Comparison of ENCODE assay signal across 1 cellular context in the genomic region with DNA sequence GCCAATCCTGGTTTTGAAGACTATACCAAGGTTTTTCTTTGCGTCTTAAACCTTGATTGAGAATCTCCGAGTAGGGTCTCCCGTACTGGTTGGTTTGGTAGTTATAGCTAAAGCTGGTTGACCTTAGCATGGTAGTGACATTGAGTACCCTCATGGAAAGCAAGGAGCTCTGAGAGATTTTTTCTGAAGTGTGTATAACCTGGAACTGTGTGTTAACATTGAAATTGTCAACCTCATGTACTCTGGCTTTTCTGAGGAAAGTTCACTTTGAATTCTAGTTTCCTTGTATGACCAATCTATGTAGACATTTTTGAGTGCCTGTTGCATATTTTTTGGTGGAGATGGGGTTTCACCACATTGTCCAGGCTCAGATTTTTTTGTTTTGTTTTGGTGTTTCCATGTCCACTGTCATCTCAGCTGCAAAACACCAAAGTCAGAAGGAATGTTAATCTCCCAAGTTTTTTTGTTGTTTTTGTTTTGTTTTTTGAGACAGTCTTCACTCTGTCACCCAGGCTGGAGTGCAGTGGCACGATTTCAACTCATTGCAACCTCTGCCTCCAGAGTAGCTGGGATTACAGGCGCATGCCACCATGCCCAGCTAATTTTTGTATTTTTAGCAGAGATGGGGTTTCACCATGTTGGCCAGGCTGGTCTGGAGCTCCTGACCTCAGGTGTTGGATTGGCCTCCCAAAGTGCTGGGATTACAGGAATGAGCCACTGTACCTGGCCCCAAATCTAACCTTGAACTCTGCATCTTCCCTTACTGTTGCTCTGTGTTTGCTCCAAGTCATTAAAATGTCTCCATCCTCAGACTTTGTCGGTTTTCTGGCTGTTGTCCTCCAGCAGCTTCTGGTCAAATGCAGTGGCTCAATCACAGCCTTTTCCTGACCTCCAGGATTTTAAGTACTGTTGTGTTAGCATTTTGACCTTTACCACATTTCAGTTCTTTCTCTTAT.
TF ChIP-seq lines count a peak whose summit lies in the region.

No MANE protein-coding gene starts in this region.

TF ChIP-seq in H1, 55 proteins besides CTCF, POLR2A, EP300 and RAD21:
- no peak for TF ChIP-seq TAF1 (IDR thresholded peaks at IDR 0.05; ENCODE audit: low read depth, low read length)
- peak; percentile 83 for TF ChIP-seq POLR2AphosphoS5 (IDR thresholded peaks at IDR 0.05; ENCODE audit: low read depth, low read length)
- TF ChIP-seq SIN3A (conservative IDR thresholded peaks at IDR 0.05 in 1 of 2, IDR thresholded peaks at IDR 0.05 in 1 of 2; ENCODE audit: low read depth in 1 of 2, low read length in 2 of 2): 0 out of 4 replicates have a peak, but pooled peaks of 1 of the 2 experiments have one; percentile 12
- no peak for TF ChIP-seq TCF12 (IDR thresholded peaks at IDR 0.05; ENCODE audit: low read depth, low read length)
- TF ChIP-seq CREB1 (IDR thresholded peaks at IDR 0.05): no peak
- TF ChIP-seq, protein P1, sequence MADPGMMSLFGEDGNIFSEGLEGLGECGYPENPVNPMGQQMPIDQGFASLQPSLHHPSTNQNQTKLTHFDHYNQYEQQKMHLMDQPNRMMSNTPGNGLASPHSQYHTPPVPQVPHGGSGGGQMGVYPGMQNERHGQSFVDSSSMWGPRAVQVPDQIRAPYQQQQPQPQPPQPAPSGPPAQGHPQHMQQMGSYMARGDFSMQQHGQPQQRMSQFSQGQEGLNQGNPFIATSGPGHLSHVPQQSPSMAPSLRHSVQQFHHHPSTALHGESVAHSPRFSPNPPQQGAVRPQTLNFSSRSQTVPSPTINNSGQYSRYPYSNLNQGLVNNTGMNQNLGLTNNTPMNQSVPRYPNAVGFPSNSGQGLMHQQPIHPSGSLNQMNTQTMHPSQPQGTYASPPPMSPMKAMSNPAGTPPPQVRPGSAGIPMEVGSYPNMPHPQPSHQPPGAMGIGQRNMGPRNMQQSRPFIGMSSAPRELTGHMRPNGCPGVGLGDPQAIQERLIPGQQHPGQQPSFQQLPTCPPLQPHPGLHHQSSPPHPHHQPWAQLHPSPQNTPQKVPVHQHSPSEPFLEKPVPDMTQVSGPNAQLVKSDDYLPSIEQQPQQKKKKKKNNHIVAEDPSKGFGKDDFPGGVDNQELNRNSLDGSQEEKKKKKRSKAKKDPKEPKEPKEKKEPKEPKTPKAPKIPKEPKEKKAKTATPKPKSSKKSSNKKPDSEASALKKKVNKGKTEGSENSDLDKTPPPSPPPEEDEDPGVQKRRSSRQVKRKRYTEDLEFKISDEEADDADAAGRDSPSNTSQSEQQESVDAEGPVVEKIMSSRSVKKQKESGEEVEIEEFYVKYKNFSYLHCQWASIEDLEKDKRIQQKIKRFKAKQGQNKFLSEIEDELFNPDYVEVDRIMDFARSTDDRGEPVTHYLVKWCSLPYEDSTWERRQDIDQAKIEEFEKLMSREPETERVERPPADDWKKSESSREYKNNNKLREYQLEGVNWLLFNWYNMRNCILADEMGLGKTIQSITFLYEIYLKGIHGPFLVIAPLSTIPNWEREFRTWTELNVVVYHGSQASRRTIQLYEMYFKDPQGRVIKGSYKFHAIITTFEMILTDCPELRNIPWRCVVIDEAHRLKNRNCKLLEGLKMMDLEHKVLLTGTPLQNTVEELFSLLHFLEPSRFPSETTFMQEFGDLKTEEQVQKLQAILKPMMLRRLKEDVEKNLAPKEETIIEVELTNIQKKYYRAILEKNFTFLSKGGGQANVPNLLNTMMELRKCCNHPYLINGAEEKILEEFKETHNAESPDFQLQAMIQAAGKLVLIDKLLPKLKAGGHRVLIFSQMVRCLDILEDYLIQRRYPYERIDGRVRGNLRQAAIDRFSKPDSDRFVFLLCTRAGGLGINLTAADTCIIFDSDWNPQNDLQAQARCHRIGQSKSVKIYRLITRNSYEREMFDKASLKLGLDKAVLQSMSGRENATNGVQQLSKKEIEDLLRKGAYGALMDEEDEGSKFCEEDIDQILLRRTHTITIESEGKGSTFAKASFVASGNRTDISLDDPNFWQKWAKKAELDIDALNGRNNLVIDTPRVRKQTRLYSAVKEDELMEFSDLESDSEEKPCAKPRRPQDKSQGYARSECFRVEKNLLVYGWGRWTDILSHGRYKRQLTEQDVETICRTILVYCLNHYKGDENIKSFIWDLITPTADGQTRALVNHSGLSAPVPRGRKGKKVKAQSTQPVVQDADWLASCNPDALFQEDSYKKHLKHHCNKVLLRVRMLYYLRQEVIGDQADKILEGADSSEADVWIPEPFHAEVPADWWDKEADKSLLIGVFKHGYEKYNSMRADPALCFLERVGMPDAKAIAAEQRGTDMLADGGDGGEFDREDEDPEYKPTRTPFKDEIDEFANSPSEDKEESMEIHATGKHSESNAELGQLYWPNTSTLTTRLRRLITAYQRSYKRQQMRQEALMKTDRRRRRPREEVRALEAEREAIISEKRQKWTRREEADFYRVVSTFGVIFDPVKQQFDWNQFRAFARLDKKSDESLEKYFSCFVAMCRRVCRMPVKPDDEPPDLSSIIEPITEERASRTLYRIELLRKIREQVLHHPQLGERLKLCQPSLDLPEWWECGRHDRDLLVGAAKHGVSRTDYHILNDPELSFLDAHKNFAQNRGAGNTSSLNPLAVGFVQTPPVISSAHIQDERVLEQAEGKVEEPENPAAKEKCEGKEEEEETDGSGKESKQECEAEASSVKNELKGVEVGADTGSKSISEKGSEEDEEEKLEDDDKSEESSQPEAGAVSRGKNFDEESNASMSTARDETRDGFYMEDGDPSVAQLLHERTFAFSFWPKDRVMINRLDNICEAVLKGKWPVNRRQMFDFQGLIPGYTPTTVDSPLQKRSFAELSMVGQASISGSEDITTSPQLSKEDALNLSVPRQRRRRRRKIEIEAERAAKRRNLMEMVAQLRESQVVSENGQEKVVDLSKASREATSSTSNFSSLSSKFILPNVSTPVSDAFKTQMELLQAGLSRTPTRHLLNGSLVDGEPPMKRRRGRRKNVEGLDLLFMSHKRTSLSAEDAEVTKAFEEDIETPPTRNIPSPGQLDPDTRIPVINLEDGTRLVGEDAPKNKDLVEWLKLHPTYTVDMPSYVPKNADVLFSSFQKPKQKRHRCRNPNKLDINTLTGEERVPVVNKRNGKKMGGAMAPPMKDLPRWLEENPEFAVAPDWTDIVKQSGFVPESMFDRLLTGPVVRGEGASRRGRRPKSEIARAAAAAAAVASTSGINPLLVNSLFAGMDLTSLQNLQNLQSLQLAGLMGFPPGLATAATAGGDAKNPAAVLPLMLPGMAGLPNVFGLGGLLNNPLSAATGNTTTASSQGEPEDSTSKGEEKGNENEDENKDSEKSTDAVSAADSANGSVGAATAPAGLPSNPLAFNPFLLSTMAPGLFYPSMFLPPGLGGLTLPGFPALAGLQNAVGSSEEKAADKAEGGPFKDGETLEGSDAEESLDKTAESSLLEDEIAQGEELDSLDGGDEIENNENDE (IDR thresholded peaks at IDR 0.05; ENCODE audit: insufficient replicate concordance, low read length): peak; percentile 7
- TF ChIP-seq BCL11A (IDR thresholded peaks at IDR 0.05; ENCODE audit: low read depth in 2 of 2, low read length in 2 of 2): no peak
- TF ChIP-seq SIRT6 (IDR thresholded peaks at IDR 0.05; ENCODE audit: low read length): peak; percentile 20
- TF ChIP-seq RFX5 (IDR thresholded peaks at IDR 0.05; ENCODE audit: borderline replicate concordance, low read depth, low read length): no peak
- TF ChIP-seq EZH2 (IDR thresholded peaks at IDR 0.05; ENCODE audit: low read depth, low read length, severe bottlenecking): no peak
- TF ChIP-seq, protein P2, sequence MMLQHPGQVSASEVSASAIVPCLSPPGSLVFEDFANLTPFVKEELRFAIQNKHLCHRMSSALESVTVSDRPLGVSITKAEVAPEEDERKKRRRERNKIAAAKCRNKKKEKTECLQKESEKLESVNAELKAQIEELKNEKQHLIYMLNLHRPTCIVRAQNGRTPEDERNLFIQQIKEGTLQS (IDR thresholded peaks at IDR 0.05; ENCODE audit: insufficient read depth, low read depth, low read length): no peak
- TF ChIP-seq, protein P3, sequence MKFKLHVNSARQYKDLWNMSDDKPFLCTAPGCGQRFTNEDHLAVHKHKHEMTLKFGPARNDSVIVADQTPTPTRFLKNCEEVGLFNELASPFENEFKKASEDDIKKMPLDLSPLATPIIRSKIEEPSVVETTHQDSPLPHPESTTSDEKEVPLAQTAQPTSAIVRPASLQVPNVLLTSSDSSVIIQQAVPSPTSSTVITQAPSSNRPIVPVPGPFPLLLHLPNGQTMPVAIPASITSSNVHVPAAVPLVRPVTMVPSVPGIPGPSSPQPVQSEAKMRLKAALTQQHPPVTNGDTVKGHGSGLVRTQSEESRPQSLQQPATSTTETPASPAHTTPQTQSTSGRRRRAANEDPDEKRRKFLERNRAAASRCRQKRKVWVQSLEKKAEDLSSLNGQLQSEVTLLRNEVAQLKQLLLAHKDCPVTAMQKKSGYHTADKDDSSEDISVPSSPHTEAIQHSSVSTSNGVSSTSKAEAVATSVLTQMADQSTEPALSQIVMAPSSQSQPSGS (IDR thresholded peaks at IDR 0.05; ENCODE audit: low read length): 0 out of 2 replicates have a peak, but pooled peaks have one; percentile 11
- no peak for TF ChIP-seq SAP30 (IDR thresholded peaks at IDR 0.05; ENCODE audit: insufficient read depth, insufficient replicate concordance, low read length)
- peak; percentile 15; the same call in 1 of the 2 replicates for TF ChIP-seq NRF1 (IDR thresholded peaks at IDR 0.05; ENCODE audit: low read depth, low read length)
